ENCODE assay signal across 12 cellular contexts in the genomic region with DNA sequence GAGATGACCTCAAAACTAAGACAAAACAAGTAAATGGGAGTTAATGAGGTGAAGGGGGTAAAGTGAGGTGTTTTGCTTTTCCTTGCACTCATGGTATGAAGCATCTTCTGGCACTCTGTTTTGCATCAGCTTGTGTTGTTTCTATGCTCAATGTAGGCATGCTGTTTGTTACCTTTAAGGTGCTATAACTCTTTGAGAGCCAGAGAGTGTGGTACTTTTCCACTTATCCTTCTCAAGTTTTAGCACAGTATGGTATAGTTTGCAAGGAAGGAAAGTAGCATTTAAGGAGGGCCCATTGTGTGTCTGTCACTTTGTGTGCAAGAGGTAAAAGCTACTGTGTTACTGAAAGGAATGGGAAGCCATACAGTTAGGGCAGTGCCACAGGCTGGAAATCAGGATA. TPM values are rescaled to one million over a fixed set of nuclear protein-coding genes. Genes with fewer than 3 reads are reported as not detected.
DNase-seq lines count a peak whose midpoint lies in the region; ATAC-seq and TF ChIP-seq lines count a peak whose summit lies in the region.
"Had no signal": no experiment of that assay in that cellular context is flagged by ENCODE, and none has a peak within 500 bp of the region (broad histone marks: within the 10 kb centered on the region; RNA-seq: fewer than 3 reads in every experiment).

No MANE protein-coding gene starts in this region.

- intact Hi-C loops in activated CD4-positive, alpha-beta T cell treated with anti-CD3 and anti-CD28 coated beads, Interleukin-2, amount 10 ng/mL, durations not matched to agents 24 days and 14 days (cut with micrococcal nuclease), result no loop called here

- no peaks in the 10 kb centered on the region for H3K9me3 ChIP-seq in duodenal mucosa (ENCODE audit: control insufficient read depth in 1 of 2, low read length in 2 of 2)

- ATAC-seq in stimulated activated naive B cell treated with anti-CD40 and anti-IgM and Interleukin-4, amounts not matched to agents 10 μg/mL and 1 μg/mL and 100 μg/mL, for 72 hours (replicated peaks), result no peak
- ATAC-seq: SK-N-SH treated with all-trans-retinoic acid at 6 μM for 48 hours had no signal

- peak overlapping the region; percentile 17 for H3K27ac ChIP-seq in duodenal mucosa (ENCODE audit: low read depth, low read length)
- H3K27ac ChIP-seq: cardiac muscle cell had no signal

- H3K27me3 ChIP-seq in duodenal mucosa (ENCODE audit: control insufficient read depth in 1 of 2, insufficient read depth in 2 of 2, low read length in 2 of 2), result no peaks in the 10 kb centered on the region
- H3K27me3 ChIP-seq: cardiac muscle cell had no signal

- H3K4me3 Mint-ChIP-seq in activated CD4-positive, alpha-beta T cell treated with anti-CD3 and anti-CD28 coated beads, Interleukin-2, amount 10 ng/mL, durations not matched to agents 24 days and 14 days, result peak overlapping the region; percentile 15
- H3K4me3 Mint-ChIP-seq in stimulated activated naive B cell treated with anti-CD40 and anti-IgM and Interleukin-4, amounts not matched to agents 10 μg/mL and 1 μg/mL and 100 μg/mL, for 72 hours, result peak overlapping the region in 1 of 2 donors; percentile 7
- H3K4me3 Mint-ChIP-seq in endothelial cell (ENCODE audit: unreplicated experiment), result no peak overlapping the region

- no peak overlapping the region for H3K4me3 ChIP-seq in duodenal mucosa (ENCODE audit: low read depth in 1 of 2, low read length in 2 of 2)
- H3K4me3 ChIP-seq: cardiac muscle cell had no signal

- H3K4me1 Mint-ChIP-seq in activated CD4-positive, alpha-beta T cell treated with anti-CD3 and anti-CD28 coated beads, Interleukin-2, amount 10 ng/mL, durations not matched to agents 24 days and 14 days, result peaks cover 84% of the 10 kb centered on the region
- peaks cover 78 to 98% of the 10 kb centered on the region in 2 donors for H3K4me1 Mint-ChIP-seq in stimulated activated naive B cell treated with anti-CD40 and anti-IgM and Interleukin-4, amounts not matched to agents 10 μg/mL and 1 μg/mL and 100 μg/mL, for 72 hours
- no peaks in the 10 kb centered on the region for H3K4me1 Mint-ChIP-seq in endothelial cell (ENCODE audit: unreplicated experiment)

- peaks cover 3 to 16% of the 10 kb centered on the region in 2 donors for H3K4me1 ChIP-seq in duodenal mucosa (ENCODE audit: control insufficient read depth in 1 of 2, insufficient read depth in 2 of 2, low read length in 2 of 2)

- peak overlapping the region; percentile 39 for H3K27ac Mint-ChIP-seq in activated CD4-positive, alpha-beta T cell treated with anti-CD3 and anti-CD28 coated beads, Interleukin-2, amount 10 ng/mL, durations not matched to agents 24 days and 14 days
- H3K27ac Mint-ChIP-seq in stimulated activated naive B cell treated with anti-CD40 and anti-IgM and Interleukin-4, amounts not matched to agents 10 μg/mL and 1 μg/mL and 100 μg/mL, for 72 hours, result peak overlapping the region; percentile 94
- no peak overlapping the region for H3K27ac Mint-ChIP-seq in endothelial cell (ENCODE audit: unreplicated experiment)

- TF ChIP-seq CTCF in endothelial cell (IDR thresholded peaks at IDR 0.05; ENCODE audit: unreplicated experiment), result no peak

- DNase-seq in activated CD4-positive, alpha-beta T cell treated with anti-CD3 and anti-CD28 coated beads, Interleukin-2, amount 10 ng/mL, durations not matched to agents 24 days and 14 days, result no peak
- no peak for DNase-seq in activated CD4-positive, alpha-beta T cell treated with anti-CD3 and anti-CD28 coated beads, Interleukin-2, amount 50 U/mL, for 48 hours
- DNase-seq in NAMALWA (ENCODE audit: low spot score) (peak; percentile 61), HuH-7 (ENCODE audit: low spot score) (no peak), endothelial cell (ENCODE audit: low spot score) (no peak)
- no peak for DNase-seq in stimulated activated naive B cell treated with anti-CD40 and anti-IgM and Interleukin-4, amounts not matched to agents 10 μg/mL and 1 μg/mL and 100 μg/mL, for 72 hours
- DNase-seq in activated effector memory CD4-positive, alpha-beta T cell treated with anti-CD3 and anti-CD28 coated beads, Interleukin-2, amount 50 U/mL, for 16 hours, result no peak
- DNase-seq: activated gamma-delta T cell, Calu3 had no signal

- H3K36me3 Mint-ChIP-seq in activated CD4-positive, alpha-beta T cell treated with anti-CD3 and anti-CD28 coated beads, Interleukin-2, amount 10 ng/mL, durations not matched to agents 24 days and 14 days (ENCODE audit: low read depth), result no peaks in the 10 kb centered on the region
- no peaks in the 10 kb centered on the region for H3K36me3 Mint-ChIP-seq in stimulated activated naive B cell treated with anti-CD40 and anti-IgM and Interleukin-4, amounts not matched to agents 10 μg/mL and 1 μg/mL and 100 μg/mL, for 72 hours
- H3K36me3 Mint-ChIP-seq in endothelial cell (ENCODE audit: low read depth, unreplicated experiment), result no peaks in the 10 kb centered on the region

- H3K36me3 ChIP-seq in duodenal mucosa (ENCODE audit: control insufficient read depth in 1 of 2, insufficient read depth in 2 of 2, low read length in 2 of 2), result no peaks in the 10 kb centered on the region
- H3K36me3 ChIP-seq: cardiac muscle cell had no signal

- peaks cover 32% of the 10 kb centered on the region for H3K27me3 Mint-ChIP-seq in activated CD4-positive, alpha-beta T cell treated with anti-CD3 and anti-CD28 coated beads, Interleukin-2, amount 10 ng/mL, durations not matched to agents 24 days and 14 days
- no peaks in the 10 kb centered on the region for H3K27me3 Mint-ChIP-seq in stimulated activated naive B cell treated with anti-CD40 and anti-IgM and Interleukin-4, amounts not matched to agents 10 μg/mL and 1 μg/mL and 100 μg/mL, for 72 hours
- peaks cover 8% of the 10 kb centered on the region for H3K27me3 Mint-ChIP-seq in endothelial cell (ENCODE audit: unreplicated experiment)

- H3K9ac ChIP-seq in duodenal mucosa (ENCODE audit: low read depth in 1 of 2, low read length in 2 of 2), result no peak overlapping the region

- H3K9me3 Mint-ChIP-seq in activated CD4-positive, alpha-beta T cell treated with anti-CD3 and anti-CD28 coated beads, Interleukin-2, amount 10 ng/mL, durations not matched to agents 24 days and 14 days, result no peaks in the 10 kb centered on the region
- H3K9me3 Mint-ChIP-seq in stimulated activated naive B cell treated with anti-CD40 and anti-IgM and Interleukin-4, amounts not matched to agents 10 μg/mL and 1 μg/mL and 100 μg/mL, for 72 hours, result no peaks in the 10 kb centered on the region
- H3K9me3 Mint-ChIP-seq in endothelial cell (ENCODE audit: unreplicated experiment), result no peaks in the 10 kb centered on the region

RNA-seq across cellular contexts. Expression of a gene that starts 17.5 kb away (rescaled TPM):
- 88.8 and 92.7 TPM in 2 replicates for total RNA-seq in activated CD4-positive, alpha-beta T cell treated with anti-CD3 and anti-CD28 coated beads, Interleukin-2, amount 10 ng/mL, durations not matched to agents 24 days and 14 days
- total RNA-seq in endothelial cell (ENCODE audit: unreplicated experiment), result 255 TPM
